ENCODE assay signal across 19 cellular contexts in genomic region chr2:61419570-61419969, GRCh38. TPM values are rescaled to one million over a fixed set of nuclear protein-coding genes. Genes with fewer than 3 reads are reported as not detected.
DNase-seq lines count a peak whose midpoint lies in the region; ATAC-seq, FAIRE-seq and TF ChIP-seq lines count a peak whose summit lies in the region.
"Had no signal": no experiment of that assay in that cellular context is flagged by ENCODE, and none has a peak within 500 bp of the region (broad histone marks: within the 10 kb centered on the region; RNA-seq: fewer than 3 reads in every experiment).

No MANE protein-coding gene starts in this region.

- TF ChIP-seq POLR2A in K562 (conservative IDR thresholded peaks at IDR 0.05) = no peak
- no peak for TF ChIP-seq POLR2A in GM18505 (IDR thresholded peaks at IDR 0.05; ENCODE audit: borderline replicate concordance, extremely low read depth, insufficient read depth, insufficient read length)
- TF ChIP-seq POLR2A in prostate gland (IDR thresholded peaks at IDR 0.05) = no peak

- dilution Hi-C loops in keratinocyte (cut with MboI; ENCODE audit: extremely low pct_ligation_motif_present, low sequenced_read_pairs) = no loop called here

- H3K9ac ChIP-seq in K562 (ENCODE audit: insufficient read depth in 1 of 2, low read depth in 2 of 2, low read length in 2 of 2) = no peak overlapping the region
- no peak overlapping the region for H3K9ac ChIP-seq in keratinocyte (ENCODE audit: control insufficient read depth, extremely low read depth, insufficient read depth, low read length)

- POLR2A ChIA-PET in K562 (lab: Yijun Ruan, JAX) = no interaction called here

- H2AFZ ChIP-seq in K562 (ENCODE audit: low read depth, low read length) = no peak overlapping the region
- no peak overlapping the region for H2AFZ ChIP-seq in keratinocyte (ENCODE audit: control insufficient read depth, low read length)

- peak; percentile 50 for DNase-seq in LNCaP clone FGC (ENCODE audit: low read depth)
- no peak for DNase-seq in K562 (ENCODE audit: extremely low read depth in 1 of 4, low spot score in 3 of 4)
- no peak for DNase-seq in keratinocyte (ENCODE audit: low read depth, low spot score)
- DNase-seq in urothelium cell line (ENCODE audit: low spot score) = no peak
- DNase-seq in prostate gland (ENCODE audit: low spot score) = no peak
- no peak for DNase-seq in mucosa of gallbladder (ENCODE audit: low spot score)
- DNase-seq: ACHN; activated CD4-positive, alpha-beta T cell treated with anti-CD3 and anti-CD28 coated beads, Interleukin-2, amount 50 U/mL, for 4 hours; activated naive CD4-positive, alpha-beta T cell treated with anti-CD3 and anti-CD28 coated beads for 36 hours; aorta; effector CD8-positive, alpha-beta T cell; mesendoderm; NCI-H1092 treated with DMSO at 0.1 percent for 48 hours; NCI-H526 treated with DMSO at 0.1 percent for 48 hours; SHP77 treated with DMSO at 0.1 percent for 48 hours; uterus; WERI-Rb-1 had no signal

- H3K4me2 ChIP-seq in K562 (ENCODE audit: insufficient read depth, low read length) (no peak overlapping the region), keratinocyte (ENCODE audit: control insufficient read depth, extremely low read depth, insufficient read depth, low read depth, low read length) (no peak overlapping the region)

- no peak for ATAC-seq in K562
- no peak for ATAC-seq in GM18505 (IDR thresholded peaks at IDR 0.05; ENCODE audit: unreplicated experiment)

- FAIRE-seq in K562 (lab: Jason Lieb, UNC) (peak; percentile 23), keratinocyte (lab: Jason Lieb, UNC) (no peak), urothelium cell line (lab: Jason Lieb, UNC) (no peak)

- no peak overlapping the region for H3K27ac ChIP-seq in C4-2B
- no peak overlapping the region for H3K27ac ChIP-seq in K562 (ENCODE audit: extremely low read depth, low read depth, low read length)
- peak overlapping the region; percentile 3 for H3K27ac ChIP-seq in keratinocyte (ENCODE audit: control insufficient read depth, insufficient read depth, low read length)
- H3K27ac ChIP-seq in prostate gland = no peak overlapping the region
- H3K27ac ChIP-seq: uterus, WERI-Rb-1 had no signal

- CTCF ChIA-PET in K562 (lab: Yijun Ruan, JAX; ENCODE audit: low intra/inter-chr PET ratio) = no interaction called here

- in situ Hi-C loops in K562 (cut with MboI) = no loop called here

- H4K20me1 ChIP-seq in K562 (replicated peaks; ENCODE audit: control insufficient read depth, insufficient read depth, low read length) (peaks cover 15% of the 10 kb centered on the region), keratinocyte (ENCODE audit: control insufficient read depth, extremely low read depth, insufficient read depth, low read length) (peaks cover 19% of the 10 kb centered on the region)

- no peaks in the 10 kb centered on the region for H3K9me3 ChIP-seq in K562 (replicated peaks; ENCODE audit: control insufficient read depth, insufficient read depth, low read depth, low read length)
- H3K9me3 ChIP-seq in keratinocyte (ENCODE audit: control insufficient read depth, low read depth, low read length) = no peaks in the 10 kb centered on the region
- H3K9me3 ChIP-seq in prostate gland = no peaks in the 10 kb centered on the region
- H3K9me3 ChIP-seq: uterus had no signal

- TF ChIP-seq CTCF in C4-2B (conservative IDR thresholded peaks at IDR 0.05) (peak; percentile 9), LNCaP clone FGC (IDR thresholded peaks at IDR 0.05; ENCODE audit: control insufficient read depth, extremely low read depth, insufficient read depth) (no peak), K562 (IDR thresholded peaks at IDR 0.05 in 2 of 3, conservative IDR thresholded peaks at IDR 0.05 in 1 of 3; ENCODE audit: insufficient read depth in 2 of 3, low read depth in 1 of 3, low read length in 3 of 3) (no peak), keratinocyte (optimal IDR thresholded peaks at IDR 0.05 in 1 of 3, IDR thresholded peaks at IDR 0.05 in 1 of 3, conservative IDR thresholded peaks at IDR 0.05 in 1 of 3; ENCODE audit: extremely low read depth in 1 of 3, insufficient read depth in 2 of 3, low read length in 3 of 3) (no peak), prostate gland (IDR thresholded peaks at IDR 0.05) (no peak)

- H3K4me3 ChIP-seq in LNCaP clone FGC (ENCODE audit: low read depth, low read length) (no peak overlapping the region), K562 (no peak overlapping the region), keratinocyte (ENCODE audit: control insufficient read depth in 2 of 3, extremely low read depth in 1 of 3, insufficient read depth in 2 of 3, low read depth in 1 of 3, low read length in 3 of 3) (no peak overlapping the region), prostate gland (no peak overlapping the region)
- H3K4me3 ChIP-seq: uterus had no signal

- no peak for TF ChIP-seq RAD21 in K562 (CRISPR knock-in tag; conservative IDR thresholded peaks at IDR 0.05 in 1 of 2, IDR thresholded peaks at IDR 0.05 in 1 of 2)

- H3K36me3 ChIP-seq in K562 (ENCODE audit: control insufficient read depth, insufficient read depth, low read length) (peaks cover 35% of the 10 kb centered on the region; the same call in 2 of the 3 replicates), keratinocyte (ENCODE audit: control insufficient read depth in 2 of 2, extremely low read depth in 1 of 2, insufficient read depth in 2 of 2, low read length in 2 of 2) (peaks cover 3 to 4% of the 10 kb centered on the region in 2 experiments), prostate gland (no peaks in the 10 kb centered on the region)
- H3K36me3 ChIP-seq: uterus had no signal

- intact Hi-C loops in K562 (cut with micrococcal nuclease) (no loop called here), prostate gland (cut with DNase I) (no loop called here)

- no peak for TF ChIP-seq EP300 in K562 (IDR thresholded peaks at IDR 0.05; ENCODE audit: low read length)

- H3K79me2 ChIP-seq in K562 (ENCODE audit: control insufficient read depth, insufficient read depth, low read length) (peaks cover 89% of the 10 kb centered on the region), keratinocyte (ENCODE audit: control insufficient read depth, insufficient read depth, low read length) (peaks cover 69% of the 10 kb centered on the region)

- H3K9me1 ChIP-seq in K562 (ENCODE audit: control insufficient read depth, insufficient read depth, low read length) (no peaks in the 10 kb centered on the region), keratinocyte (ENCODE audit: control insufficient read depth, extremely low read depth, insufficient read depth, low read length) (no peaks in the 10 kb centered on the region)

- H3K27me3 ChIP-seq in K562 (ENCODE audit: control insufficient read depth in 2 of 2, insufficient read depth in 2 of 2, low read length in 2 of 2) (no peaks in the 10 kb centered on the region), keratinocyte (ENCODE audit: control insufficient read depth, extremely low read depth, insufficient read depth, low read length) (no peaks in the 10 kb centered on the region), prostate gland (replicated peaks; ENCODE audit: insufficient read depth) (no peaks in the 10 kb centered on the region)
- H3K27me3 ChIP-seq: uterus had no signal

- BruUV-seq in K562 (replicated peaks; lab: Mats Ljungman, UMichigan) = no TSS peak

- H3K4me1 ChIP-seq in K562 (replicated peaks in 1 of 2; ENCODE audit: control insufficient read depth in 2 of 2, insufficient read depth in 2 of 2, low read length in 2 of 2) (peaks cover 8 to 17% of the 10 kb centered on the region in 2 experiments; a peak in 4 of 5 replicates), keratinocyte (ENCODE audit: control insufficient read depth, extremely low read depth, insufficient read depth, low read length) (peaks cover 8% of the 10 kb centered on the region), prostate gland (replicated peaks) (no peaks in the 10 kb centered on the region)

TF ChIP-seq in K562, 482 proteins besides CTCF, POLR2A, EP300 and RAD21 (continues in another document):
- TF ChIP-seq CEBPB (tag; IDR thresholded peaks at IDR 0.05) (peak; percentile 50; the same call in 1 of the 2 replicates), CREM (IDR thresholded peaks at IDR 0.05; ENCODE audit: low read depth) (no peak)

RNA-seq across cellular contexts. Expression of gene USP34, which starts 51.3 kb away (rescaled TPM):
- total RNA-seq in K562 (2011; cell fraction: chromatin; rRNA removed; ENCODE audit: low replicate concordance) = 203 and 710 TPM in 2 replicates
- 62.7 and 117 TPM in 2 replicates for total RNA-seq in K562 (2011; cell fraction: nucleolus; rRNA removed)
- total RNA-seq in K562 (2011; cell fraction: nucleoplasm; rRNA removed) = 187 and 292 TPM in 2 replicates
- total RNA-seq in K562 (2014; rRNA removed) (61.8 and 61.9 TPM in 2 replicates), K562 (2014; rRNA removed; fragmentation: Illumina TruSeq; extraction: Trizol) (98.7 and 111 TPM in 2 replicates), K562 (2015; rRNA removed; fragmentation: Illumina TruSeq; extraction: Trizol) (89.9 and 94.3 TPM in 2 replicates), K562 (2021) (67.8 and 73.6 TPM in 2 replicates), prostate gland (100 to 1,000 TPM in 1 of 2 donors, 10 to 100 TPM in 1; 94.1 to 206 TPM), mucosa of gallbladder (88.2 TPM)
- polyA plus RNA-seq in K562 (2011; rRNA removed) (69.1 and 82.1 TPM in 2 replicates), K562 (2014; fragmentation: Illumina TruSeq; extraction: Trizol) (83.8 and 108 TPM in 2 replicates), K562 (2014; fragmentation: Nextera tagmentation; extraction: Ambion mirVana) (10 to 100 TPM; 19.8 to 38.7 TPM), K562 (2014; rRNA removed) (48.3 and 54.1 TPM in 2 replicates), keratinocyte (32.6 to 54.7 TPM (median 43.1 TPM) in 3 replicates)
- 24.1 and 44.7 TPM in 2 replicates for polyA plus RNA-seq in K562 (2011; cell fraction: cytosol; rRNA removed)
- polyA plus RNA-seq in K562 (2011; cell fraction: nucleus; rRNA removed) = 109 and 150 TPM in 2 replicates
- polyA plus RNA-seq in K562 (2012) = 46.1 and 63.7 TPM in 2 replicates
- 252 and 297 TPM in 2 replicates for polyA minus RNA-seq in K562 (2011; rRNA and poly(A)+ RNA removed)
- 70.3 and 94.8 TPM in 2 replicates for polyA minus RNA-seq in K562 (2011; cell fraction: cytosol; rRNA and poly(A)+ RNA removed)
- polyA minus RNA-seq in K562 (2011; cell fraction: nucleus; rRNA and poly(A)+ RNA removed) = 139 and 212 TPM in 2 replicates
- 56.6 TPM for polyA plus RNA-seq in keratinocyte (2011; ENCODE audit: low read depth)
- 23.5 and 45.8 TPM in 2 replicates for polyA plus RNA-seq in keratinocyte (2011; cell fraction: cytosol; rRNA removed)
- polyA plus RNA-seq in keratinocyte (2011; cell fraction: nucleus; rRNA removed) = 88.7 and 115 TPM in 2 replicates
- 31.8 and 43.1 TPM in 2 replicates for polyA plus RNA-seq in keratinocyte (2012; ENCODE audit: low replicate concordance)
- polyA minus RNA-seq in keratinocyte = 68.6 to 204 TPM (median 106 TPM) in 3 replicates
- 50.3 TPM for polyA minus RNA-seq in keratinocyte (2011; cell fraction: cytosol; rRNA and poly(A)+ RNA removed)
- 123 and 260 TPM in 2 replicates for polyA minus RNA-seq in keratinocyte (2011; cell fraction: nucleus; rRNA and poly(A)+ RNA removed)
